15 cellular contexts compared by ENCODE assay signal in the genomic region with DNA sequence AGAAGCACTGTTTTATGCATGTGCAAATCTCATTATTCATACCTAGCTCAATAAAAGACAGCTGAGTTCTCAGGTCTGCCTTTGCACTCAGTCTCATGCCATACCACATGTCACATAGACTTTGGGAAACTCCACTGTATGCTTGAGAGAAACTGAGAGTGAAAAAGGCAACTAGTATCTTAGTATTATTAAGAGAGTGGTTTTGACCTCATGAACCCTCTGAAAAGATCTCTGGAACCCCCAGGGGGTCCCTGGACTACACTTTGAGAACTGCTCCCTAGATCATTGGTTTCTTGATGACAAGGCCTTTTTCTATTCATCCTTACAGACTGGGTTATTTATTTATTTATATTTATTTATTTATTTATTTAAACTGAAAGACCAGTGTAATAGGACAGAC. TPM values are rescaled to one million over a fixed set of nuclear protein-coding genes. Genes with fewer than 3 reads are reported as not detected.
DNase-seq lines count a peak whose midpoint lies in the region; ATAC-seq and TF ChIP-seq lines count a peak whose summit lies in the region.
"Had no signal": no experiment of that assay in that cellular context is flagged by ENCODE, and none has a peak within 500 bp of the region (broad histone marks: within the 10 kb centered on the region; RNA-seq: fewer than 3 reads in every experiment).

No MANE protein-coding gene starts in this region.

- H3K4me1 ChIP-seq in KMS-11 (ENCODE audit: low read depth, poor library complexity, severe bottlenecking) (peaks cover 93% of the 10 kb centered on the region), Peyer's patch (peaks cover 0 to 12% (median 2%) of the 10 kb centered on the region in 4 donors), thyroid gland (peaks cover 40 to 47% of the 10 kb centered on the region in 2 donors)

- TF ChIP-seq POLR2A in Peyer's patch (IDR thresholded peaks at IDR 0.05) = no peak
- TF ChIP-seq POLR2A in thyroid gland (IDR thresholded peaks at IDR 0.05) = no peak

- no peaks in the 10 kb centered on the region for H3K36me3 Mint-ChIP-seq in immature natural killer cell
- H3K36me3 Mint-ChIP-seq: natural killer cell had no signal

- peak overlapping the region; percentile 91 for H3K4me2 ChIP-seq in KMS-11

- no peak overlapping the region for H2AFZ ChIP-seq in KMS-11 (ENCODE audit: low read depth)

- H3K9me3 ChIP-seq in Peyer's patch = no peaks in the 10 kb centered on the region
- H3K9me3 ChIP-seq in thyroid gland = no peaks in the 10 kb centered on the region
- H3K9me3 ChIP-seq: Caco-2 had no signal

- H4K20me1 ChIP-seq in KMS-11 (ENCODE audit: insufficient read depth) = no peaks in the 10 kb centered on the region

- DNase-seq in Peyer's patch (no peak), SK-N-DZ (ENCODE audit: low spot score) (no peak), immature natural killer cell (no peak), thyroid gland (no peak)
- DNase-seq: endodermal cell; IMR-90; natural killer cell; SHP77; stimulated activated naive CD4-positive, alpha-beta T cell had no signal

- H3K36me3 ChIP-seq in KMS-11 (ENCODE audit: insufficient read depth) = no peaks in the 10 kb centered on the region
- H3K36me3 ChIP-seq in Peyer's patch = no peaks in the 10 kb centered on the region
- no peaks in the 10 kb centered on the region for H3K36me3 ChIP-seq in thyroid gland

- H3K4me3 Mint-ChIP-seq in immature natural killer cell = no peak overlapping the region
- H3K4me3 Mint-ChIP-seq: endodermal cell, natural killer cell had no signal

- H3K27me3 ChIP-seq in KMS-11 (ENCODE audit: insufficient read depth, low read depth) (no peaks in the 10 kb centered on the region), Peyer's patch (no peaks in the 10 kb centered on the region), thyroid gland (no peaks in the 10 kb centered on the region)

- H3K9me3 Mint-ChIP-seq in immature natural killer cell = no peaks in the 10 kb centered on the region
- H3K9me3 Mint-ChIP-seq: natural killer cell had no signal

- TF ChIP-seq CTCF in KMS-11 (conservative IDR thresholded peaks at IDR 0.05; ENCODE audit: low read depth, low read length) = no peak
- no peak for TF ChIP-seq CTCF in Peyer's patch (IDR thresholded peaks at IDR 0.05)
- no peak for TF ChIP-seq CTCF in thyroid gland (IDR thresholded peaks at IDR 0.05)

- H3K79me2 ChIP-seq in KMS-11 (ENCODE audit: insufficient read depth, low read depth) = no peaks in the 10 kb centered on the region

- ATAC-seq in GM18498 (IDR thresholded peaks at IDR 0.05; ENCODE audit: unreplicated experiment) (peak; percentile 49), GM19372 (IDR thresholded peaks at IDR 0.05; ENCODE audit: low read depth, unreplicated experiment) (peak; percentile 35), HG02938 (IDR thresholded peaks at IDR 0.05; ENCODE audit: unreplicated experiment) (peak; percentile 43)

- intact Hi-C loops in thyroid gland (cut with DNase I) = no loop called here

- peaks cover 0 to 7% (median 0%) of the 10 kb centered on the region in 3 donors for H3K27me3 Mint-ChIP-seq in immature natural killer cell (ENCODE audit: low read depth in 3 of 3)

- H3K27ac ChIP-seq in KMS-11 (peak overlapping the region; percentile 57; the same call in 1 of the 2 replicates), Peyer's patch (peak overlapping the region in 1 of 4 donors; percentile 74), thyroid gland (peak overlapping the region in 1 of 3 donors; percentile 35)

- no peak overlapping the region for H3K4me3 ChIP-seq in KMS-11 (IDR thresholded peaks at IDR 0.05; ENCODE audit: insufficient read depth, low read depth, low read length)
- no peak overlapping the region for H3K4me3 ChIP-seq in Peyer's patch
- no peak overlapping the region for H3K4me3 ChIP-seq in thyroid gland (replicated peaks in 1 of 3)

- no peak overlapping the region for H3K9ac ChIP-seq in KMS-11

- no peak overlapping the region for H3K27ac Mint-ChIP-seq in immature natural killer cell
- H3K27ac Mint-ChIP-seq: endodermal cell, natural killer cell had no signal

- H3K4me1 Mint-ChIP-seq in immature natural killer cell = peaks cover 5 to 8% of the 10 kb centered on the region in 2 donors

RNA-seq across cellular contexts. Expression of a gene that starts 3.7 kb away (rescaled TPM):
- total RNA-seq in Peyer's patch (10 to 100 TPM in 1 of 4 donors, 1 to 10 TPM in 3; 1.1 to 28.1 (median 3.5) TPM), thyroid gland (1 to 10 TPM; 1.2 to 1.7 (median 1.6) TPM)
- not detected in 2 replicates for polyA plus RNA-seq in SK-N-DZ (2014; cell fraction: cytosol; rRNA removed)
- polyA plus RNA-seq in SK-N-DZ (2014; cell fraction: nucleus; rRNA removed) = not detected in 2 replicates
- polyA plus RNA-seq in immature natural killer cell = 1 to 10 TPM in 1 of 3 donors, not detected in 2; 1.0 TPM
- total RNA-seq: Caco-2, endodermal cell, IMR-90 had no signal
- polyA plus RNA-seq: aorta, IMR-90 had no signal

RNA-seq across cellular contexts. Expression of a gene that starts 25.6 kb away (rescaled TPM):
- 1 to 10 TPM in 3 of 4 donors, not detected in 1; 3.6 to 8.1 (median 3.6) TPM for total RNA-seq in Peyer's patch
- polyA plus RNA-seq in SK-N-DZ (2014; cell fraction: cytosol; rRNA removed) = not detected in 2 replicates
- polyA plus RNA-seq in SK-N-DZ (2014; cell fraction: nucleus; rRNA removed) = not detected in 2 replicates
- polyA plus RNA-seq in immature natural killer cell = not detected
- 10 to 100 TPM in 3 of 4 donors, 1 to 10 TPM in 1; 3.6 to 38.2 (median 19.0) TPM for total RNA-seq in thyroid gland
- total RNA-seq: IMR-90, natural killer cell had no signal
- polyA plus RNA-seq: IMR-90 had no signal

RNA-seq across cellular contexts. Expression of a gene that starts 46.1 kb away (rescaled TPM):
- total RNA-seq in Peyer's patch = under 1 TPM in 3 of 4 donors, not detected in 1; 0.35 to 0.47 (median 0.40) TPM
- polyA plus RNA-seq in SK-N-DZ (2014; cell fraction: cytosol; rRNA removed) = not detected in 2 replicates
- polyA plus RNA-seq in SK-N-DZ (2014; cell fraction: nucleus; rRNA removed) = not detected in 2 replicates
- polyA plus RNA-seq in immature natural killer cell = under 1 TPM in 1 of 3 donors, not detected in 2; 0.07 TPM
- 10 to 100 TPM in 2 of 4 donors, 1 to 10 TPM in 2; 4.8 to 12.6 (median 8.7) TPM for total RNA-seq in thyroid gland
- total RNA-seq: Caco-2, endodermal cell had no signal
